Comparison of ENCODE assay signal across 9 cellular contexts in the genomic region with DNA sequence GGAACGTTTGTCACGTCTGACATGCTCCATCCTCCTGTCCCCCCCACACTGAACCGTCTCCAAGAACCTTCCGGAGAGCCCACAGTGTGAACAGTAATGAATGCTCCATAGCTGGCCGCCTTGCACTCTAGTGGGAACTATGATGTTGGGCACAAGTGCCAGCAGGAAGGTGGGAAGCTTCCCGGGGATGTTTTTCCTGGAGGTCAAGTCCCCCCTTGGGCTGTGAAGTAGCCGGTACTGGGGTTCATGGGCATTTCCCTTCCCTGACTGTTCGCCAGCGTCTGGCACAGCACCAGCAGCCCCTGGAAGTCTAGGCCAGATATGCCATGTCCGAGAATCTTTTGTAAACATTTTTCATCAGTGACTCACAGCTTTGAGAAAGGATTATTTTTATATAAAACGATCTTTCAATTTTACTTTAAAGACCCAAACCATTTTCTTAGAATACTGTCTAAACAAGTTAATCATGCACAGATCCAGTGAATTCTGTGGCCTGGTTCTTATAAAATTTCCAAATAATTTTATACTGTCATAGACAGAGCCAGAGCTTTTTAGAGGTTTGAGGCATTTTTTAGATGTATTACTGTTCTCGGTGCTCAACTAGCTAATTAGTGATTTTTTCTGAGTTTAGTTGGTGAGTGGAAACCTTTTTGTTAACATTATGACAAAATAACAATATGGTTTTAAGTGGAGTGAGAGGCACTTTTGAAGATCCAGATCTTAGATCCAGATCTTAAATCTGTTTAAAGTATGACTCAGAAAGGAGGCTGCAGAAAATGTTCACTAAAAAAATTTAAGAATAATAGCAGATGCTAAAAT. TPM values are rescaled to one million over a fixed set of nuclear protein-coding genes. Genes with fewer than 3 reads are reported as not detected.
DNase-seq lines count a peak whose midpoint lies in the region; ATAC-seq and TF ChIP-seq lines count a peak whose summit lies in the region.
"Had no signal": no experiment of that assay in that cellular context is flagged by ENCODE, and none has a peak within 500 bp of the region (broad histone marks: within the 10 kb centered on the region; RNA-seq: fewer than 3 reads in every experiment).

No MANE protein-coding gene starts in this region.

- intact Hi-C loops in left ventricle myocardium inferior (cut with micrococcal nuclease) = no loop called here
- intact Hi-C loops in sciatic nerve (cut with DNase I) = no loop called here

- ATAC-seq in sciatic nerve = peak; percentile 47

- peaks cover 88% of the 10 kb centered on the region for H3K4me1 ChIP-seq in left ventricle myocardium inferior

- no peak for TF ChIP-seq CTCF in left ventricle myocardium inferior (IDR thresholded peaks at IDR 0.05; ENCODE audit: borderline replicate concordance)

- no peaks in the 10 kb centered on the region for H3K27me3 ChIP-seq in left ventricle myocardium inferior (ENCODE audit: low read depth)

- no peaks in the 10 kb centered on the region for H3K9me3 ChIP-seq in left ventricle myocardium inferior (replicated peaks)

- DNase-seq in ELR (ENCODE audit: low read depth) (peak; percentile 94), amniotic stem cell (lab: John Stamatoyannopoulos, UW) (peak; percentile 49), left ventricle myocardium inferior (peak; percentile 38), sciatic nerve (ENCODE audit: low spot score) (peak; percentile 82), mesenteric fat pad (ENCODE audit: low spot score) (no peak), SIG-M5 (lab: John Stamatoyannopoulos, UW) (no peak), GF-D8 (lab: John Stamatoyannopoulos, UW) (no peak)
- no peak for DNase-seq in activated naive CD4-positive, alpha-beta T cell treated with anti-CD3 and anti-CD28 coated beads, Interleukin-2, amount 50 U/mL, for 16 hours
- DNase-seq: activated CD8-positive, alpha-beta memory T cell treated with anti-CD3 and anti-CD28 coated beads, Interleukin-2, amount 50 U/mL, for 48 hours had no signal

- peak overlapping the region; percentile 47 for H3K4me3 ChIP-seq in left ventricle myocardium inferior

- no peaks in the 10 kb centered on the region for H3K36me3 ChIP-seq in left ventricle myocardium inferior

- peak overlapping the region; percentile 96 for H3K27ac ChIP-seq in left ventricle myocardium inferior (replicated peaks)

RNA-seq across cellular contexts. Expression of a gene that starts 11.6 kb away (rescaled TPM):
- total RNA-seq in left ventricle myocardium inferior = 30.7 TPM
- 85.8 TPM for total RNA-seq in sciatic nerve
- total RNA-seq in mesenteric fat pad = 92.4 TPM

RNA-seq across cellular contexts. Expression of a gene that starts 49.9 kb away (rescaled TPM):
- total RNA-seq in left ventricle myocardium inferior (not detected), sciatic nerve (not detected), mesenteric fat pad (not detected)

Comparison
In these comparisons a context has a peak if more than half of its experiments do, and no peak if none do; other contexts are left out.
1. DNase-seq: peak in ELR (single experiment), amniotic stem cell (single experiment), left ventricle myocardium inferior (single experiment) and sciatic nerve (single experiment); none in activated naive CD4-positive, alpha-beta T cell treated with anti-CD3 and anti-CD28 coated beads, Interleukin-2, amount 50 U/mL, for 16 hours (single experiment), mesenteric fat pad (single experiment), SIG-M5 (single experiment) and GF-D8 (single experiment).